25 cellular contexts compared by ENCODE assay signal in genomic region chr6:168284187-168284586, GRCh38. TPM values are rescaled to one million over a fixed set of nuclear protein-coding genes. Genes with fewer than 3 reads are reported as not detected.
DNase-seq lines count a peak whose midpoint lies in the region; ATAC-seq and TF ChIP-seq lines count a peak whose summit lies in the region.
"Had no signal": no experiment of that assay in that cellular context is flagged by ENCODE, and none has a peak within 500 bp of the region (broad histone marks: within the 10 kb centered on the region; RNA-seq: fewer than 3 reads in every experiment).

No MANE protein-coding gene starts in this region.

- H3F3A ChIP-seq in neural progenitor cell (ENCODE audit: low read depth): no peaks in the 10 kb centered on the region

- in situ Hi-C loops in Panc1 (cut with HindIII; ENCODE audit: low pct_unique_long_range_greater_than_20kb, low sequenced_read_pairs): no loop called here

- H3K9ac ChIP-seq in neural progenitor cell: no peak overlapping the region
- H3K9ac ChIP-seq: BLaER1 had no signal

- H3K4me1 Mint-ChIP-seq in neural progenitor cell: peaks cover 10% of the 10 kb centered on the region

- intact Hi-C loops in Panc1 (cut with micrococcal nuclease; ENCODE audit: unreplicated experiment): no loop called here

- DNase-seq in Panc1 (ENCODE audit: low read depth, low spot score) (no peak), mesenteric fat pad (ENCODE audit: low spot score) (peak; percentile 53), neural progenitor cell (ENCODE audit: low spot score) (no peak), activated gamma-delta T cell treated with Interleukin-2 at 50 U/mL for 16 hours (no peak), KG1 (lab: John Stamatoyannopoulos, UW) (no peak)
- DNase-seq: ACHN; CD4-positive, alpha-beta T cell; COR-L47; DND-41; H9; HFFc6; KBM-7; NCI-H1105; NCI-H2081; NCI-H2171; NCI-H345; NCI-H524; NCI-H774; Right ventricle myocardium superior had no signal

- H3K27me3 Mint-ChIP-seq in neural progenitor cell (ENCODE audit: insufficient read depth, low read depth): peaks cover 3% of the 10 kb centered on the region

- H3K9me3 ChIP-seq in Panc1 (ENCODE audit: control insufficient read depth, insufficient read depth, low read depth, low read length) (no peaks in the 10 kb centered on the region), neural progenitor cell (ENCODE audit: low read depth) (no peaks in the 10 kb centered on the region)
- H3K9me3 ChIP-seq: BLaER1 had no signal

- no peaks in the 10 kb centered on the region for H3K79me2 ChIP-seq in neural progenitor cell (ENCODE audit: low read depth)

- peaks cover 8% of the 10 kb centered on the region for H3K27me3 ChIP-seq in Panc1 (ENCODE audit: control insufficient read depth, insufficient read depth, low read length)
- H3K27me3 ChIP-seq in neural progenitor cell: no peaks in the 10 kb centered on the region
- H3K27me3 ChIP-seq: BLaER1 had no signal

- no peak overlapping the region for H2AFZ ChIP-seq in neural progenitor cell (replicated peaks)

- peak; percentile 61 for ATAC-seq in Panc1
- ATAC-seq in esophagus mucosa: peak; percentile 82
- no peak for ATAC-seq in GM18867 (IDR thresholded peaks at IDR 0.05; ENCODE audit: unreplicated experiment)
- ATAC-seq: GM12878 had no signal

- H3K27ac Mint-ChIP-seq in neural progenitor cell: no peak overlapping the region
- H3K27ac Mint-ChIP-seq: CD4-positive, alpha-beta T cell; H9; HFFc6 had no signal

- TF ChIP-seq CTCF in Panc1 (IDR thresholded peaks at IDR 0.05) (no peak), neural progenitor cell (IDR thresholded peaks at IDR 0.05) (no peak)

- BruUV-seq in Panc1 (replicated peaks; lab: Mats Ljungman, UMichigan): no TSS peak

- H3K4me1 ChIP-seq in Panc1 (ENCODE audit: control insufficient read depth, insufficient read depth, low read length): no peaks in the 10 kb centered on the region
- no peaks in the 10 kb centered on the region for H3K4me1 ChIP-seq in neural progenitor cell

- no peaks in the 10 kb centered on the region for H3K36me3 Mint-ChIP-seq in neural progenitor cell

- H3K9me3 Mint-ChIP-seq in neural progenitor cell: no peaks in the 10 kb centered on the region
- H3K9me3 Mint-ChIP-seq: CD4-positive, alpha-beta T cell; H9 had no signal

- H3K27ac ChIP-seq in Panc1 (ENCODE audit: low read length): no peak overlapping the region
- H3K27ac ChIP-seq in neural progenitor cell: no peak overlapping the region
- H3K27ac ChIP-seq: BLaER1 had no signal

- no peak overlapping the region for H3K4me2 ChIP-seq in neural progenitor cell
- H3K4me2 ChIP-seq: BLaER1 had no signal

- H3K4me3 ChIP-seq in Panc1 (ENCODE audit: low read depth in 2 of 2, low read length in 2 of 2): no peak overlapping the region
- no peak overlapping the region for H3K4me3 ChIP-seq in neural progenitor cell
- H3K4me3 ChIP-seq: BLaER1, GM12878 had no signal

- H3K36me3 ChIP-seq in Panc1 (ENCODE audit: control insufficient read depth, insufficient read depth, low read length) (no peaks in the 10 kb centered on the region; the same call in 1 of the 2 replicates), neural progenitor cell (no peaks in the 10 kb centered on the region)
- H3K36me3 ChIP-seq: BLaER1 had no signal

- H3K4me3 Mint-ChIP-seq in neural progenitor cell: no peak overlapping the region
- H3K4me3 Mint-ChIP-seq: CD4-positive, alpha-beta T cell; H9; HFFc6 had no signal

- no peaks in the 10 kb centered on the region for H4K20me1 ChIP-seq in neural progenitor cell (ENCODE audit: low read depth)
- H4K20me1 ChIP-seq: BLaER1 had no signal

- CTCF ChIA-PET in Panc1 (lab: Charles Lee): no interaction called here

- POLR2A ChIA-PET in Panc1 (lab: Charles Lee): no interaction called here

RNA-seq across cellular contexts. Expression of gene DACT2, which starts 35.4 kb away (rescaled TPM):
- total RNA-seq in Panc1 (2021; ENCODE audit: unreplicated experiment): 3.3 TPM
- 8.0 TPM for polyA plus RNA-seq in Panc1 (2012; ENCODE audit: insufficient read length)
- 0.44 TPM for total RNA-seq in esophagus mucosa
- total RNA-seq in mesenteric fat pad: 0.48 TPM
- total RNA-seq in neural progenitor cell (ENCODE audit: low replicate concordance): 0.36 and 5.5 TPM in 2 replicates
- total RNA-seq: CD4-positive, alpha-beta T cell; GM12878; HFFc6; HT-29; SK-MEL-5 had no signal
- polyA plus RNA-seq: GM12878 had no signal
